8 cellular contexts compared by ENCODE assay signal in the genomic region with DNA sequence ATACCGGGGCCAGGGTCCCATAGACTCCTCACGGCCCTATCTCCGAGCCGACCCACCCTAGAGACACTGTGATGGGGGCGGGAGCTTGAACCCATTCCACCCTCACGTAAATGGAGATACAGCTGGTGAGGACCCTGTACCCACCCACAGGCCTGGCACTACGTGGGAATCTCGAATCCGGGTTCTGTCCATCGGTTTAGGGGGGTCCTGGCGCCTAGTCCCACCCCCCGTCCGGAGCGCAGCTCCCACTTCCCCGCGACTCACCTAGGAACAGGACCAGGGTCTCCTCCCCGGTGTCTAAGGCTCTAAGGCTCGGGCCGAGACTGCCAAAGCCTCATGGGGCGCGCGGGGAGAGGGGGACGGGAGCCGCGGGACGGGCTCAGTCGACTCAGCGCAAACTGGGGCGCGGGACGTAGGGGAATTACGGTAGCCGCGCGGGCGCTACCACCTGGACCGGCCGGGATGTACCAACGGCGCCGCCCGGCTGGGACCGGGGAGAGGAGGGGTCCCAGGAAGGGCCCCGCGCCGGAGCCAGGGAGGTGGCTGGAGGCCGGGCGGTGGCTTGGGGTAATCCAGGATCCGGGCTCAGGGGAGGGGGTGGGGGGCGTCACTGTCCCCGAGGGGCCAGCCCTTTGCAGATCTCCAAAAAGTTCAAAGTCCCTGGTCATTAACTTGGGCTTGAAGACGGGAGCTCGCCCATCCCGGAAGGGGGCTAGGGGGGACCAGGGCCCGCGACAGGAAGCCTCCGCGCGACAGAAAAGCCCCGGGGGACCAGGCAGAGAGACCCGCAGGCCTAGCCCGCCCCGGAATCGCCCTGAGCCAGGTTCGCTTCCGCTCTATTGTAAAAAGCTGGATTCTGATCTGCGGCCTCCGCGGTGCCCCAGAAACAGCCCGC. TPM values are rescaled to one million over a fixed set of nuclear protein-coding genes. Genes with fewer than 3 reads are reported as not detected.
DNase-seq lines count a peak whose midpoint lies in the region; ATAC-seq and TF ChIP-seq lines count a peak whose summit lies in the region.

No MANE protein-coding gene starts in this region.

- peak overlapping the region; percentile 88 for H3K27ac ChIP-seq in C4-2B

- peak overlapping the region; percentile 92 for H3K9ac ChIP-seq in Loucy (ENCODE audit: low read depth, low read length, poor library complexity, severe bottlenecking)

- DNase-seq in activated CD4-positive, alpha-beta T cell treated with anti-CD3 and anti-CD28 coated beads for 36 hours, result peak; percentile 81
- DNase-seq in ecto neural progenitor cell (ENCODE audit: low spot score), result peak; percentile 85
- DNase-seq in lung microvascular endothelial cell (ENCODE audit: low read depth in 2 of 2), result peak; percentile 75
- peak; percentile 58 to 60 for DNase-seq in stimulated activated CD8-positive, alpha-beta memory T cell treated with anti-CD3 and anti-CD28 coated beads, Interleukin-2, amount 100 ng/mL, for 48 hours (ENCODE audit: low read depth in 2 of 2)

- H3K9me2 ChIP-seq in Loucy (replicated peaks; ENCODE audit: low read depth, low read length), result no peaks in the 10 kb centered on the region

- no peaks in the 10 kb centered on the region for H3K36me3 Mint-ChIP-seq in activated CD4-positive, alpha-beta T cell treated with anti-CD3 and anti-CD28 coated beads for 36 hours (ENCODE audit: low read depth)

- ATAC-seq in activated CD4-positive, alpha-beta T cell treated with anti-CD3 and anti-CD28 coated beads for 36 hours, result peak; percentile 62
- ATAC-seq in HG03025 (IDR thresholded peaks at IDR 0.05; ENCODE audit: low FRiP score, unreplicated experiment), result no peak

- peak overlapping the region; percentile 74 for H3K4me3 Mint-ChIP-seq in activated CD4-positive, alpha-beta T cell treated with anti-CD3 and anti-CD28 coated beads for 36 hours

- H4K20me1 ChIP-seq in Loucy (ENCODE audit: insufficient read depth, low read length, poor library complexity, severe bottlenecking), result no peaks in the 10 kb centered on the region

- TF ChIP-seq POLR2A in GM19193 (IDR thresholded peaks at IDR 0.05; ENCODE audit: extremely low read depth, insufficient read depth, insufficient read length), result peak; percentile 50

- H3K4me1 Mint-ChIP-seq in activated CD4-positive, alpha-beta T cell treated with anti-CD3 and anti-CD28 coated beads for 36 hours, result peaks cover 18% of the 10 kb centered on the region

- H3K27ac Mint-ChIP-seq in activated CD4-positive, alpha-beta T cell treated with anti-CD3 and anti-CD28 coated beads for 36 hours, result peak overlapping the region; percentile 63

- no peaks in the 10 kb centered on the region for H3K9me3 ChIP-seq in Loucy (ENCODE audit: insufficient read depth, low read depth, low read length)

- peak; percentile 80; the same call in 1 of the 2 replicates for TF ChIP-seq CTCF in C4-2B (conservative IDR thresholded peaks at IDR 0.05)
- peak; percentile 46 for TF ChIP-seq CTCF in Loucy (conservative IDR thresholded peaks at IDR 0.05; ENCODE audit: low read length)

- intact Hi-C loops in activated CD4-positive, alpha-beta T cell treated with anti-CD3 and anti-CD28 coated beads for 36 hours (cut with DNase I, micrococcal nuclease), result loop anchor here in 1 of 2 experiments (1.0 kb wide), 4 partner anchors 64 to 135 kb away; a partner anchor contains a TSS

- peak overlapping the region; percentile 90 for H2AFZ ChIP-seq in Loucy (ENCODE audit: low read length)

- no peaks in the 10 kb centered on the region for H3K9me3 Mint-ChIP-seq in activated CD4-positive, alpha-beta T cell treated with anti-CD3 and anti-CD28 coated beads for 36 hours (ENCODE audit: low read depth)

- peak overlapping the region; percentile 97 for H3K4me3 ChIP-seq in Loucy (ENCODE audit: low read length, poor library complexity, severe bottlenecking)

- H3F3A ChIP-seq in Loucy (ENCODE audit: low read depth), result peaks cover 5% of the 10 kb centered on the region; the same call in 1 of the 2 replicates

- H3K27me3 Mint-ChIP-seq in activated CD4-positive, alpha-beta T cell treated with anti-CD3 and anti-CD28 coated beads for 36 hours, result peaks cover 9% of the 10 kb centered on the region

- no peaks in the 10 kb centered on the region for H3K36me3 ChIP-seq in Loucy (ENCODE audit: insufficient read depth, low read length)

- peak overlapping the region; percentile 97 for H3K4me2 ChIP-seq in Loucy (ENCODE audit: low read depth, low read length, poor library complexity, severe bottlenecking)

- 0 out of 2 replicates have a peak, but pooled peaks cover 4% of the 10 kb centered on the region for H3K79me2 ChIP-seq in Loucy (ENCODE audit: insufficient read depth, low read length)

- peaks cover 30% of the 10 kb centered on the region for H3K4me1 ChIP-seq in Loucy (ENCODE audit: insufficient read depth, low read length, poor library complexity, severe bottlenecking)

- CTCF ChIA-PET in activated CD4-positive, alpha-beta T cell treated with anti-CD3 and anti-CD28 coated beads for 36 hours (lab: Charles Lee), result interaction anchor here (0.7 to 2.6 kb wide), 13 partner anchors 12 to 1337 kb away, joined by 3 to 10 read pairs (median 4); no protein-coding TSS in a partner anchor

- H3K27me3 ChIP-seq in Loucy (ENCODE audit: insufficient read depth, low read length, poor library complexity, severe bottlenecking), result no peaks in the 10 kb centered on the region

- POLR2A ChIA-PET in activated CD4-positive, alpha-beta T cell treated with anti-CD3 and anti-CD28 coated beads for 36 hours (lab: Charles Lee), result no interaction called here

RNA-seq across cellular contexts. Expression of a gene that starts 1.0 kb away (rescaled TPM):
- 1 to 10 TPM in 1 of 2 experiments, under 1 TPM in 1; 0.76 to 1.1 TPM for total RNA-seq in activated CD4-positive, alpha-beta T cell treated with anti-CD3 and anti-CD28 coated beads for 36 hours
- total RNA-seq in lung microvascular endothelial cell, result 17.9 and 20.9 TPM in 2 replicates

RNA-seq across cellular contexts. Expression of a gene that starts 24.5 kb away (rescaled TPM):
- 10 to 100 TPM; 57.3 to 66.7 TPM for total RNA-seq in activated CD4-positive, alpha-beta T cell treated with anti-CD3 and anti-CD28 coated beads for 36 hours
- 3.3 and 5.2 TPM in 2 replicates for total RNA-seq in lung microvascular endothelial cell
